8 cellular contexts compared by ENCODE assay signal in the genomic region with DNA sequence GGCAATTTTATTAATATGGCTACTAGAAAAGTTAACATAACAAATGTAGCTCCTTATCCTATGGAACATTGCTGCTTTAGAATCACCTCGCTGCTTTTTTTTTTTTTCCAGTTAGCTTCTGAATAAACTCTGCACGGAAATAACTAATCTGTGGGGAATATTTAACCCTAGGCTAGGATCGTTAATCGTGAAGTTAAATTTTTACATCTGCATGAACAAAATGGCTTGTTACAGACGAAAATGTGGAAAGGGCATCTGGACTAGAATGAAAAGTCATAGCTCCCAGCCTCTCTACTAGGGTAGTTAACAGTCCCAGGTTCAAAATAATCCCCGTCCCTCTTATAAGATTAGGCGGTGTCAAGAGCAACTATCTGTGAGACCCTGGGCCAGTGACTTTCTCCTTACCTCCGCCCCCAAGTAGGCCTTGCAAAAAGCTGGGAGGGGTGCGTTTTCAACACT. TPM values are rescaled to one million over a fixed set of nuclear protein-coding genes. Genes with fewer than 3 reads are reported as not detected.
DNase-seq lines count a peak whose midpoint lies in the region; ATAC-seq and TF ChIP-seq lines count a peak whose summit lies in the region.

No MANE protein-coding gene starts in this region.

- no peaks in the 10 kb centered on the region for H3K36me3 Mint-ChIP-seq in activated T-cell treated with anti-CD3 and anti-CD28 coated beads, Interleukin-2, amount 50 U/mL, for 72 hours (ENCODE audit: insufficient read depth in 2 of 2)

- H3K27ac ChIP-seq in foreskin keratinocyte, result peak overlapping the region; percentile 72

- ATAC-seq in activated T-cell treated with anti-CD3 and anti-CD28 coated beads, Interleukin-2, amount 50 U/mL, for 72 hours (replicated peaks in 1 of 2), result no peak
- ATAC-seq in foreskin keratinocyte (peak; percentile 24), HG03025 (IDR thresholded peaks at IDR 0.05; ENCODE audit: low FRiP score, unreplicated experiment) (no peak), HG03097 (IDR thresholded peaks at IDR 0.05; ENCODE audit: low FRiP score, unreplicated experiment) (no peak)

- peak overlapping the region; percentile 62 for H3K4me3 ChIP-seq in skeletal muscle cell (ENCODE audit: low read depth, low read length)

- TF ChIP-seq CTCF in foreskin keratinocyte (conservative IDR thresholded peaks at IDR 0.05), result no peak

- H3K27me3 ChIP-seq in foreskin keratinocyte, result no peaks in the 10 kb centered on the region

- H3K4me1 ChIP-seq in foreskin keratinocyte, result peaks cover 30% of the 10 kb centered on the region

- H3K27me3 Mint-ChIP-seq in activated T-cell treated with anti-CD3 and anti-CD28 coated beads, Interleukin-2, amount 50 U/mL, for 72 hours (ENCODE audit: low read depth), result no peaks in the 10 kb centered on the region

- H3K4me3 Mint-ChIP-seq in activated T-cell treated with anti-CD3 and anti-CD28 coated beads, Interleukin-2, amount 50 U/mL, for 72 hours, result peak overlapping the region; percentile 78 to 88

- no peak for DNase-seq in activated T-cell treated with anti-CD3 and anti-CD28 coated beads, Interleukin-2, amount 50 U/mL, for 72 hours
- DNase-seq in activated T-cell treated with anti-CD3 and anti-CD28 coated beads, Interleukin-2, amount 50 U/mL, for 48 hours, result no peak
- DNase-seq in SKM-1 (lab: John Stamatoyannopoulos, UW; ENCODE audit: unreplicated experiment), result peak; percentile 36
- no peak for DNase-seq in foreskin keratinocyte
- no peak for DNase-seq in skeletal muscle cell (ENCODE audit: low read depth)
- DNase-seq in NCI-H1417 treated with DMSO at 0.1 percent for 48 hours (lab: John Stamatoyannopoulos, UW), result no peak

- peak overlapping the region; percentile 32 for H3K27ac Mint-ChIP-seq in activated T-cell treated with anti-CD3 and anti-CD28 coated beads, Interleukin-2, amount 50 U/mL, for 72 hours

- peaks cover 33% of the 10 kb centered on the region for H3K4me1 Mint-ChIP-seq in activated T-cell treated with anti-CD3 and anti-CD28 coated beads, Interleukin-2, amount 50 U/mL, for 72 hours (ENCODE audit: low read depth)

- H3K9me3 Mint-ChIP-seq in activated T-cell treated with anti-CD3 and anti-CD28 coated beads, Interleukin-2, amount 50 U/mL, for 72 hours, result no peaks in the 10 kb centered on the region

RNA-seq across cellular contexts. Expression of a gene that starts 0.5 kb away (rescaled TPM):
- 1 to 10 TPM; 7.0 to 7.4 TPM for total RNA-seq in activated T-cell treated with anti-CD3 and anti-CD28 coated beads, Interleukin-2, amount 50 U/mL, for 72 hours
- total RNA-seq in foreskin keratinocyte, result 11.7 and 14.7 TPM in 2 replicates
- 5.6 and 7.1 TPM in 2 replicates for polyA plus RNA-seq in foreskin keratinocyte
